In genomic region chr7:3302681-3303320, GRCh38 we compare ENCODE assay signal across 8 cellular contexts. TPM values are rescaled to one million over a fixed set of nuclear protein-coding genes. Genes with fewer than 3 reads are reported as not detected.
DNase-seq lines count a peak whose midpoint lies in the region; ATAC-seq and TF ChIP-seq lines count a peak whose summit lies in the region.

No MANE protein-coding gene starts in this region.

- no peak for TF ChIP-seq CTCF in adrenal gland (IDR thresholded peaks at IDR 0.05)

- peaks cover 38% of the 10 kb centered on the region for H3K27me3 ChIP-seq in iPS-20b (ENCODE audit: insufficient read depth, low read length)
- no peaks in the 10 kb centered on the region for H3K27me3 ChIP-seq in adrenal gland

- H3K27ac Mint-ChIP-seq in T-helper 1 cell treated with Interleukin-12 subunit alpha and Interleukin-12 subunit beta and Interleukin-4 antibody, amounts not matched to agents 30 μg/mL and 1 μg/mL, for 36 hours: no peak overlapping the region
- H3K27ac Mint-ChIP-seq in activated CD4-positive, alpha-beta memory T cell treated with anti-CD3 and anti-CD28 coated beads, Interleukin-2, amount 10 ng/mL, durations not matched to agents 7 days and 5 days: no peak overlapping the region
- H3K27ac Mint-ChIP-seq in stimulated activated naive CD8-positive, alpha-beta T cell treated with anti-CD3 and anti-CD28 coated beads, Interleukin-15, amount 100 ng/mL, for 72 hours: no peak overlapping the region

- H3K4me3 Mint-ChIP-seq in T-helper 1 cell treated with Interleukin-12 subunit alpha and Interleukin-12 subunit beta and Interleukin-4 antibody, amounts not matched to agents 30 μg/mL and 1 μg/mL, for 36 hours: peak overlapping the region; percentile 64
- peak overlapping the region; percentile 63 for H3K4me3 Mint-ChIP-seq in activated CD4-positive, alpha-beta memory T cell treated with anti-CD3 and anti-CD28 coated beads, Interleukin-2, amount 10 ng/mL, durations not matched to agents 7 days and 5 days
- H3K4me3 Mint-ChIP-seq in stimulated activated naive CD8-positive, alpha-beta T cell treated with anti-CD3 and anti-CD28 coated beads, Interleukin-15, amount 100 ng/mL, for 72 hours: peak overlapping the region; percentile 77 to 89

- POLR2A ChIA-PET in activated CD4-positive, alpha-beta memory T cell treated with anti-CD3 and anti-CD28 coated beads, Interleukin-2, amount 10 ng/mL, durations not matched to agents 7 days and 5 days (lab: Charles Lee): interaction anchor here (1.2 kb wide), 1 partner anchor 9 kb away, joined by 3 read pairs; no protein-coding TSS in a partner anchor

- WGBS in adrenal gland, 4 donors: 34 to 42% (median 38%) methylated on average over 7 of the region's 7 CpGs

- no peak for TF ChIP-seq POLR2A in adrenal gland (IDR thresholded peaks at IDR 0.05)

- H3K9me3 Mint-ChIP-seq in T-helper 1 cell treated with Interleukin-12 subunit alpha and Interleukin-12 subunit beta and Interleukin-4 antibody, amounts not matched to agents 30 μg/mL and 1 μg/mL, for 36 hours: no peaks in the 10 kb centered on the region
- no peaks in the 10 kb centered on the region for H3K9me3 Mint-ChIP-seq in activated CD4-positive, alpha-beta memory T cell treated with anti-CD3 and anti-CD28 coated beads, Interleukin-2, amount 10 ng/mL, durations not matched to agents 7 days and 5 days
- H3K9me3 Mint-ChIP-seq in stimulated activated naive CD8-positive, alpha-beta T cell treated with anti-CD3 and anti-CD28 coated beads, Interleukin-15, amount 100 ng/mL, for 72 hours: no peaks in the 10 kb centered on the region

- H3K27ac ChIP-seq in iPS-20b (ENCODE audit: low read length) (no peak overlapping the region), adrenal gland (no peak overlapping the region)

- H3K9me3 ChIP-seq in iPS-20b (ENCODE audit: insufficient read depth, low read depth, low read length): no peaks in the 10 kb centered on the region
- H3K9me3 ChIP-seq in adrenal gland (replicated peaks in 1 of 3): no peaks in the 10 kb centered on the region

- H3K4me1 ChIP-seq in iPS-20b (ENCODE audit: insufficient read depth, low read length) (no peaks in the 10 kb centered on the region; the same call in 1 of the 2 replicates), adrenal gland (replicated peaks in 1 of 2) (peaks cover 12 to 13% of the 10 kb centered on the region in 2 donors)

- no peaks in the 10 kb centered on the region for H3K36me3 Mint-ChIP-seq in T-helper 1 cell treated with Interleukin-12 subunit alpha and Interleukin-12 subunit beta and Interleukin-4 antibody, amounts not matched to agents 30 μg/mL and 1 μg/mL, for 36 hours (ENCODE audit: low read depth)
- H3K36me3 Mint-ChIP-seq in activated CD4-positive, alpha-beta memory T cell treated with anti-CD3 and anti-CD28 coated beads, Interleukin-2, amount 10 ng/mL, durations not matched to agents 7 days and 5 days (ENCODE audit: low read depth): no peaks in the 10 kb centered on the region

- H3K27me3 Mint-ChIP-seq in T-helper 1 cell treated with Interleukin-12 subunit alpha and Interleukin-12 subunit beta and Interleukin-4 antibody, amounts not matched to agents 30 μg/mL and 1 μg/mL, for 36 hours (ENCODE audit: low read depth): peaks cover 63% of the 10 kb centered on the region
- peaks cover 64% of the 10 kb centered on the region for H3K27me3 Mint-ChIP-seq in activated CD4-positive, alpha-beta memory T cell treated with anti-CD3 and anti-CD28 coated beads, Interleukin-2, amount 10 ng/mL, durations not matched to agents 7 days and 5 days
- peaks cover 49% of the 10 kb centered on the region for H3K27me3 Mint-ChIP-seq in stimulated activated naive CD8-positive, alpha-beta T cell treated with anti-CD3 and anti-CD28 coated beads, Interleukin-15, amount 100 ng/mL, for 72 hours

- H3K36me3 ChIP-seq in iPS-20b (ENCODE audit: insufficient read depth, low read depth, low read length) (no peaks in the 10 kb centered on the region), adrenal gland (replicated peaks in 1 of 2) (no peaks in the 10 kb centered on the region)

- DNase-seq in T-helper 1 cell (no peak), KBM-7 (no peak), adrenal gland (no peak)
- no peak for DNase-seq in activated CD4-positive, alpha-beta memory T cell treated with anti-CD3 and anti-CD28 coated beads, Interleukin-2, amount 10 ng/mL, durations not matched to agents 7 days and 5 days
- no peak for DNase-seq in stimulated activated naive CD8-positive, alpha-beta T cell treated with anti-CD3 and anti-CD28 coated beads, Interleukin-15, amount 100 ng/mL, for 72 hours
- no peak for DNase-seq in stimulated activated CD4-positive, alpha-beta T cell treated with anti-CD3 and anti-CD28 coated beads, Interleukin-15, amount 100 ng/mL, for 24 hours

- no peak for ATAC-seq in stimulated activated naive CD8-positive, alpha-beta T cell treated with anti-CD3 and anti-CD28 coated beads, Interleukin-15, amount 100 ng/mL, for 72 hours

- intact Hi-C loops in adrenal gland (cut with DNase I): loop anchor here in 1 of 2 donors (5.0 kb wide), 1 partner anchor 594 kb away; no protein-coding TSS in a partner anchor

- in situ Hi-C loops in KBM-7 (cut with MboI; ENCODE audit: low pct_unique_long_range_greater_than_20kb, low sequenced_read_pairs): no loop called here

- CTCF ChIA-PET in activated CD4-positive, alpha-beta memory T cell treated with anti-CD3 and anti-CD28 coated beads, Interleukin-2, amount 10 ng/mL, durations not matched to agents 7 days and 5 days (lab: Charles Lee): interaction anchor here (1.0 to 1.4 kb wide), 3 partner anchors 132 to 439 kb away, joined by 3 to 6 read pairs (median 4); no protein-coding TSS in a partner anchor

- H3K4me3 ChIP-seq in iPS-20b (ENCODE audit: low read length) (peak overlapping the region; percentile 71), adrenal gland (peak overlapping the region in 1 of 4 donors; percentile 57)

- peak overlapping the region; percentile 19; the same call in 1 of the 2 replicates for H3K9ac ChIP-seq in iPS-20b (ENCODE audit: low read depth, low read length)

- H3K4me1 Mint-ChIP-seq in T-helper 1 cell treated with Interleukin-12 subunit alpha and Interleukin-12 subunit beta and Interleukin-4 antibody, amounts not matched to agents 30 μg/mL and 1 μg/mL, for 36 hours (ENCODE audit: low read depth): peaks cover 5% of the 10 kb centered on the region
- peaks cover 10% of the 10 kb centered on the region for H3K4me1 Mint-ChIP-seq in activated CD4-positive, alpha-beta memory T cell treated with anti-CD3 and anti-CD28 coated beads, Interleukin-2, amount 10 ng/mL, durations not matched to agents 7 days and 5 days
- H3K4me1 Mint-ChIP-seq in stimulated activated naive CD8-positive, alpha-beta T cell treated with anti-CD3 and anti-CD28 coated beads, Interleukin-15, amount 100 ng/mL, for 72 hours: peaks cover 19% of the 10 kb centered on the region

RNA-seq across cellular contexts. Expression of gene SDK1, which starts 1.7 kb away (rescaled TPM):
- total RNA-seq in activated CD4-positive, alpha-beta memory T cell treated with anti-CD3 and anti-CD28 coated beads, Interleukin-2, amount 10 ng/mL, durations not matched to agents 7 days and 5 days: under 1 TPM; 0.03 to 0.05 TPM
- 1 to 10 TPM in 5 of 8 donors, under 1 TPM in 3; 0.50 to 3.6 (median 1.5) TPM for total RNA-seq in adrenal gland
- 1 to 10 TPM in 2 of 3 donors, under 1 TPM in 1; 0.79 to 1.8 (median 1.5) TPM for polyA plus RNA-seq in adrenal gland
